Comparison of ENCODE assay signal across 15 cellular contexts in the genomic region with DNA sequence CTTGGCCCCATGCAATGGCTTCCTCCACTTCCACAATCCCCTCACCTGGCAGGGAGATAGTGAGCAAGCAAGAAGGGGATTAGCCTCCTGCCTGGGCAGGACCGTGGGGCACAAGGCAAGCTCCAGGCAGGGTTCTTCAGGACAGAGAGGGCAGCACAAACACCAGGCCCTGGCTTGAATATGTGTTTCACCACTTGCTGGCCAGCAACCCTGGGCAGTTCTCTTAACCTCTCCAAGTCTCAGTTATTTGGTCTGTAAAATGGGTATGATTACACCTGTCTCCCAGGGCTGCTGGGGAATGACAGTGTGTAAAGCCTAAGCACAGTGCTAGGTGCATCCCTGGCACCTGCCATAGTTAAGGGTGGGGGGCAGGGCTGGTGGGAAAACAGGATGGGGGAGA. TPM values are rescaled to one million over a fixed set of nuclear protein-coding genes. Genes with fewer than 3 reads are reported as not detected.
A peak's percentile ranks its signal among the peaks of the same experiment; 100 is the strongest.
DNase-seq lines count a peak whose midpoint lies in the region; ATAC-seq, FAIRE-seq and TF ChIP-seq lines count a peak whose summit lies in the region.
"Had no signal": no experiment of that assay in that cellular context is flagged by ENCODE, and none has a peak within 500 bp of the region (broad histone marks: within the 10 kb centered on the region; RNA-seq: fewer than 3 reads in every experiment).

No MANE protein-coding gene starts in this region.

- H3K4me3 ChIP-seq in heart left ventricle: no peak overlapping the region
- H3K4me3 ChIP-seq in K562: no peak overlapping the region
- H3K4me3 ChIP-seq: BLaER1 treated with 17β-estradiol and CSF1 and Interleukin-3, amounts not matched to agents 10 nM and 100 nM; HAP-1 had no signal

- TF ChIP-seq CTCF in heart left ventricle (IDR thresholded peaks at IDR 0.05) (no peak), K562 (IDR thresholded peaks at IDR 0.05 in 2 of 3, conservative IDR thresholded peaks at IDR 0.05 in 1 of 3; ENCODE audit: insufficient read depth in 2 of 3, low read depth in 1 of 3, low read length in 3 of 3) (no peak)

- no peak for TF ChIP-seq RAD21 in K562 (CRISPR knock-in tag; conservative IDR thresholded peaks at IDR 0.05 in 1 of 2, IDR thresholded peaks at IDR 0.05 in 1 of 2)

- no peaks in the 10 kb centered on the region for H3K4me1 ChIP-seq in heart left ventricle
- peaks cover 7 to 14% of the 10 kb centered on the region in 2 experiments; a peak in 3 of 5 replicates for H3K4me1 ChIP-seq in K562 (replicated peaks in 1 of 2; ENCODE audit: control insufficient read depth in 2 of 2, insufficient read depth in 2 of 2, low read length in 2 of 2)

- H3K9me3 ChIP-seq in heart left ventricle (no peaks in the 10 kb centered on the region), K562 (replicated peaks; ENCODE audit: control insufficient read depth, insufficient read depth, low read depth, low read length) (no peaks in the 10 kb centered on the region)
- H3K9me3 ChIP-seq: HAP-1 had no signal

- TF ChIP-seq POLR2A in heart left ventricle (IDR thresholded peaks at IDR 0.05) (no peak), K562 (conservative IDR thresholded peaks at IDR 0.05) (no peak)

- H3K9ac ChIP-seq in K562 (ENCODE audit: insufficient read depth in 1 of 2, low read depth in 2 of 2, low read length in 2 of 2): no peak overlapping the region
- H3K9ac ChIP-seq: BLaER1 treated with 17β-estradiol and CSF1 and Interleukin-3, amounts not matched to agents 10 nM and 100 nM had no signal

- H3K36me3 ChIP-seq in heart left ventricle: no peaks in the 10 kb centered on the region
- H3K36me3 ChIP-seq in K562 (ENCODE audit: control insufficient read depth, insufficient read depth, low read length): no peaks in the 10 kb centered on the region
- H3K36me3 ChIP-seq: BLaER1 treated with 17β-estradiol and CSF1 and Interleukin-3, amounts not matched to agents 10 nM and 100 nM; HAP-1 had no signal

- H3K27ac ChIP-seq in heart left ventricle: no peak overlapping the region
- H3K27ac ChIP-seq in K562 (ENCODE audit: extremely low read depth, low read depth, low read length): no peak overlapping the region
- H3K27ac ChIP-seq: BLaER1 treated with 17β-estradiol and CSF1 and Interleukin-3, amounts not matched to agents 10 nM and 100 nM had no signal

- H3K9me1 ChIP-seq in K562 (ENCODE audit: control insufficient read depth, insufficient read depth, low read length): no peaks in the 10 kb centered on the region

- intact Hi-C loops in left cardiac atrium (cut with DNase I) (no loop called here), heart left ventricle (cut with DNase I) (no loop called here), K562 (cut with micrococcal nuclease) (no loop called here), posterior vena cava (cut with DNase I) (no loop called here)

- no TSS peak for BruUV-seq in K562 (replicated peaks; lab: Mats Ljungman, UMichigan)

- WGBS in heart left ventricle, 4 donors: 47 to 100% (median 100%) methylated on average over 1 of the region's 1 CpG; no CpG with 5 or more reads in 1 of the 4 donors
- 0% methylated on average over 1 of the region's 1 CpG for WGBS in K562 (ENCODE audit: insufficient coverage, low coverage, missing lambda C conversion rate)

- POLR2A ChIA-PET in K562 (lab: Yijun Ruan, JAX): interaction anchor here (0.8 to 1.8 kb wide), 6 partner anchors 8 to 95 kb away, joined by 3 to 6 read pairs (median 4); a partner anchor contains a TSS

- H3K79me2 ChIP-seq in K562 (ENCODE audit: control insufficient read depth, insufficient read depth, low read length): no peaks in the 10 kb centered on the region

- DNase-seq in left cardiac atrium: peak; percentile 8
- no peak for DNase-seq in heart left ventricle
- no peak for DNase-seq in K562 (ENCODE audit: extremely low read depth in 1 of 4, low spot score in 3 of 4)
- DNase-seq in posterior vena cava (ENCODE audit: low spot score): peak; percentile 19
- DNase-seq in stimulated activated CD8-positive, alpha-beta memory T cell treated with anti-CD3 and anti-CD28 coated beads, Interleukin-4, amount 100 ng/mL, for 48 hours: no peak
- DNase-seq in medulla oblongata (ENCODE audit: extremely low spot score): no peak
- DNase-seq: Calu3; CD8-positive, alpha-beta T cell; DMS79 treated with DMSO at 0.1 percent for 48 hours; GF-D8 had no signal

- no peak for FAIRE-seq in K562 (lab: Jason Lieb, UNC)
- FAIRE-seq: GM19239, H1 had no signal

- ATAC-seq in left cardiac atrium (no peak), heart left ventricle (no peak), K562 (no peak), GM18502 (IDR thresholded peaks at IDR 0.05; ENCODE audit: poor library complexity, unreplicated experiment) (no peak)
- ATAC-seq: CD8-positive, alpha-beta T cell had no signal

- H3K4me2 ChIP-seq in K562 (ENCODE audit: insufficient read depth, low read length): no peak overlapping the region

- no peak for TF ChIP-seq EP300 in K562 (IDR thresholded peaks at IDR 0.05; ENCODE audit: low read length)

- no peak overlapping the region for H2AFZ ChIP-seq in K562 (ENCODE audit: low read depth, low read length)

- in situ Hi-C loops in K562 (cut with MboI): no loop called here

- H3K27me3 ChIP-seq in heart left ventricle (no peaks in the 10 kb centered on the region), K562 (ENCODE audit: control insufficient read depth in 2 of 2, insufficient read depth in 2 of 2, low read length in 2 of 2) (no peaks in the 10 kb centered on the region)

- CTCF ChIA-PET in K562 (lab: Yijun Ruan, JAX; ENCODE audit: low intra/inter-chr PET ratio): no interaction called here

- no peaks in the 10 kb centered on the region for H4K20me1 ChIP-seq in K562 (replicated peaks; ENCODE audit: control insufficient read depth, insufficient read depth, low read length)
- H4K20me1 ChIP-seq: BLaER1 treated with 17β-estradiol and CSF1 and Interleukin-3, amounts not matched to agents 10 nM and 100 nM had no signal

TF ChIP-seq in K562, 482 proteins besides CTCF, POLR2A, EP300 and RAD21 (continues in another document):
- TF ChIP-seq NFYB (IDR thresholded peaks at IDR 0.05; ENCODE audit: extremely low read depth, insufficient read length) (no peak), HOXB6 (CRISPR knock-in tag; IDR thresholded peaks at IDR 0.05; ENCODE audit: borderline replicate concordance) (no peak), RFX5 (IDR thresholded peaks at IDR 0.05; ENCODE audit: low read depth, low read length) (no peak), SETDB1 (IDR thresholded peaks at IDR 0.05; ENCODE audit: low read length) (no peak), ZNF253 (CRISPR knock-in tag; conservative IDR thresholded peaks at IDR 0.05) (no peak), BCOR (IDR thresholded peaks at IDR 0.05) (peak; percentile 85), E2F3 (CRISPR knock-in tag; IDR thresholded peaks at IDR 0.05) (no peak), ILK (tag; IDR thresholded peaks at IDR 0.05; ENCODE audit: borderline replicate concordance, low read depth) (no peak), CBX1 (IDR thresholded peaks at IDR 0.05; ENCODE audit: low read depth) (0 out of 2 replicates have a peak, but pooled peaks have one; percentile 62), ZNF12 (CRISPR knock-in tag; IDR thresholded peaks at IDR 0.05) (no peak), MECOM (CRISPR knock-in tag; IDR thresholded peaks at IDR 0.05) (no peak), TEAD2 (tag; IDR thresholded peaks at IDR 0.05) (no peak), GATAD2A (IDR thresholded peaks at IDR 0.05) (no peak), RCOR1 (IDR thresholded peaks at IDR 0.05; ENCODE audit: borderline replicate concordance in 1 of 2, low read depth in 2 of 2, low read length in 2 of 2) (no peak), SMC3 (conservative IDR thresholded peaks at IDR 0.05; ENCODE audit: insufficient read depth, low read depth, low read length) (no peak), ZFPM2 (CRISPR knock-in tag; IDR thresholded peaks at IDR 0.05) (no peak)
- TF ChIP-seq, protein P1, sequence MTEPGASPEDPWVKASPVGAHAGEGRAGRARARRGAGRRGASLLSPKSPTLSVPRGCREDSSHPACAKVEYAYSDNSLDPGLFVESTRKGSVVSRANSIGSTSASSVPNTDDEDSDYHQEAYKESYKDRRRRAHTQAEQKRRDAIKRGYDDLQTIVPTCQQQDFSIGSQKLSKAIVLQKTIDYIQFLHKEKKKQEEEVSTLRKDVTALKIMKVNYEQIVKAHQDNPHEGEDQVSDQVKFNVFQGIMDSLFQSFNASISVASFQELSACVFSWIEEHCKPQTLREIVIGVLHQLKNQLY (CRISPR knock-in tag; conservative IDR thresholded peaks at IDR 0.05): no peak

RNA-seq across cellular contexts. Expression of a gene that starts 31.9 kb away (rescaled TPM):
- total RNA-seq in left cardiac atrium: 100 to 1,000 TPM; 285 to 316 TPM
- total RNA-seq in heart left ventricle: 100 to 1,000 TPM; 241 to 386 (median 298) TPM
- 100 to 1,000 TPM; 412 to 471 TPM for polyA plus RNA-seq in heart left ventricle
- total RNA-seq in K562 (2011; cell fraction: chromatin; rRNA removed; ENCODE audit: low replicate concordance): 33.3 and 126 TPM in 2 replicates
- total RNA-seq in K562 (2011; cell fraction: nucleolus; rRNA removed): 45.1 and 46.9 TPM in 2 replicates
- 88.2 and 158 TPM in 2 replicates for total RNA-seq in K562 (2011; cell fraction: nucleoplasm; rRNA removed)
- 412 and 510 TPM in 2 replicates for total RNA-seq in K562 (2014; rRNA removed)
- total RNA-seq in K562 (2014; rRNA removed; fragmentation: Illumina TruSeq; extraction: Trizol): 517 and 565 TPM in 2 replicates
- 394 and 426 TPM in 2 replicates for total RNA-seq in K562 (2015; rRNA removed; fragmentation: Illumina TruSeq; extraction: Trizol)
- 808 and 835 TPM in 2 replicates for total RNA-seq in K562 (2021)
- polyA plus RNA-seq in K562 (2011; rRNA removed): 812 and 877 TPM in 2 replicates
- polyA plus RNA-seq in K562 (2011; cell fraction: cytosol; rRNA removed): 605 and 678 TPM in 2 replicates
- polyA plus RNA-seq in K562 (2011; cell fraction: nucleus; rRNA removed): 136 and 194 TPM in 2 replicates
- 834 and 880 TPM in 2 replicates for polyA plus RNA-seq in K562 (2012)
- polyA plus RNA-seq in K562 (2014; fragmentation: Illumina TruSeq; extraction: Trizol): 758 and 923 TPM in 2 replicates
- polyA plus RNA-seq in K562 (2014; fragmentation: Nextera tagmentation; extraction: Ambion mirVana): 100 to 1,000 TPM; 543 to 591 TPM
- 975 and 1,083 TPM in 2 replicates for polyA plus RNA-seq in K562 (2014; rRNA removed)
- 127 and 157 TPM in 2 replicates for polyA minus RNA-seq in K562 (2011; rRNA and poly(A)+ RNA removed)
- 116 and 160 TPM in 2 replicates for polyA minus RNA-seq in K562 (2011; cell fraction: cytosol; rRNA and poly(A)+ RNA removed)
- 24.4 and 52.3 TPM in 2 replicates for polyA minus RNA-seq in K562 (2011; cell fraction: nucleus; rRNA and poly(A)+ RNA removed)
- total RNA-seq in posterior vena cava: 100 to 1,000 TPM; 303 to 370 TPM

Comparison
In these comparisons a context has a peak if more than half of its experiments do, and no peak if none do; other contexts are left out.
1. DNase-seq: peak in left cardiac atrium (single experiment) and posterior vena cava (single experiment); none in heart left ventricle (0 of 5), K562 (0 of 4), stimulated activated CD8-positive, alpha-beta memory T cell treated with anti-CD3 and anti-CD28 coated beads, Interleukin-4, amount 100 ng/mL, for 48 hours (single experiment) and medulla oblongata (single experiment).